17 cellular contexts compared by ENCODE assay signal in the genomic region with DNA sequence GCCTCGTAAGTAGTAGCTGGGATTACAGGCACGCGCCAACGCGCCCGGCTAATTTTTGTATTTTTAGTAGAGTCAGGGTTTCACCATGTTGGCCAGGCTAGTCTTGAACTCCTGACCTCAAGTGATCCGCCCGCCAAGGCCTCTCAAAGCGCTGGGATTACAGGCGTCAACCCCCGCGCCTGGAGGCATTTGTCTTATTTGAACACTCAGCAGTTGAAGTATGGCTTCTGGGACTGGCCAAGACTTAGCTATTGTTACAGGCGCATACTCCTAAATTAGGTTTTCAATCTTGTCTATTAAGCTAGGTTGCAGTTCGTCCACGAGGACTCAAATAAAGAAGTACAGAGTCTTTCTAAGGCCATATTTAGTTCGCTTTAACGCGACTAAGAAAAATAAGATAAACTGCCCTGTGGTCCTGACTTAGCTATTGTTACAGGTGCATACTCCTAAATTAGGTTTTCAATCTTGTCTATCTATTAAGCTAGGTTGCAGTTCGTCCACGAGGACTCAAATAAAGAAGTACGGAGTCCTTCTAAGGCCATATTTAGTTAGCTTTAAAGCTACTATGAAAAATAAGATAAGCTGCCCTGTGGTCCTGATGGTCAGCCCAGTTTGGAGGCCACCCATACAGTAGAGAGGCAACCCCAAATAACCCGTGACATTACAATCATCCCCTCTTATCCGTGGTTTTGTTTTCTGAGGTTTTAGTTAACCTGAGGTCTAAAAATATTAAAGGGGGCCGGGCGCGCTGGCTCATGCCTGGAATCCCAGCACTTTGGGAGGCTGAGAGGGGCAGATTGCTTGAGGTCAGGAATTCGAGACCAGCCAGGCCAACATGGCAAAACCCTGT. TPM values are rescaled to one million over a fixed set of nuclear protein-coding genes. Genes with fewer than 3 reads are reported as not detected.
DNase-seq lines count a peak whose midpoint lies in the region; ATAC-seq, FAIRE-seq and TF ChIP-seq lines count a peak whose summit lies in the region.
"Had no signal": no experiment of that assay in that cellular context is flagged by ENCODE, and none has a peak within 500 bp of the region (broad histone marks: within the 10 kb centered on the region; RNA-seq: fewer than 3 reads in every experiment).

No MANE protein-coding gene starts in this region.

- TF ChIP-seq CTCF in GM23338 (conservative IDR thresholded peaks at IDR 0.05; ENCODE audit: low read depth in 2 of 2) (no peak), Loucy (conservative IDR thresholded peaks at IDR 0.05; ENCODE audit: low read length) (no peak), GM12878 (IDR thresholded peaks at IDR 0.05 in 2 of 3, conservative IDR thresholded peaks at IDR 0.05 in 1 of 3; ENCODE audit: control insufficient read depth in 2 of 3, extremely low read depth in 1 of 3, insufficient read depth in 1 of 3, low read depth in 3 of 3, low read length in 3 of 3) (no peak), testis (IDR thresholded peaks at IDR 0.05) (no peak), left ventricle myocardium inferior (IDR thresholded peaks at IDR 0.05; ENCODE audit: borderline replicate concordance) (no peak)

- H3K4me1 ChIP-seq in GM23338 (ENCODE audit: insufficient read depth) (peaks cover 64% of the 10 kb centered on the region), Loucy (ENCODE audit: insufficient read depth, low read length, poor library complexity, severe bottlenecking) (no peaks in the 10 kb centered on the region), GM12878 (ENCODE audit: control insufficient read depth, insufficient read depth, low read length) (peaks cover 5% of the 10 kb centered on the region; the same call in 1 of the 2 replicates), testis (peaks cover 2% of the 10 kb centered on the region), left ventricle myocardium inferior (no peaks in the 10 kb centered on the region)

- no peak for TF ChIP-seq RAD21 in GM12878 (IDR thresholded peaks at IDR 0.05; ENCODE audit: insufficient read depth, low read depth, low read length)

- no peak for TF ChIP-seq EP300 in GM12878 (IDR thresholded peaks at IDR 0.05; ENCODE audit: borderline replicate concordance in 1 of 2, control insufficient read depth in 1 of 2, low read depth in 2 of 2, low read length in 2 of 2)

- H3K27ac ChIP-seq in GM23338 (ENCODE audit: low read depth) (peak overlapping the region; percentile 95), GM12878 (ENCODE audit: control insufficient read depth, insufficient read depth) (no peak overlapping the region), testis (no peak overlapping the region), left ventricle myocardium inferior (replicated peaks) (no peak overlapping the region)

- H3K36me3 ChIP-seq in GM23338 (ENCODE audit: insufficient read depth) (no peaks in the 10 kb centered on the region), Loucy (ENCODE audit: insufficient read depth, low read length) (no peaks in the 10 kb centered on the region), GM12878 (ENCODE audit: control insufficient read depth in 2 of 2, insufficient read depth in 2 of 2, low read length in 1 of 2) (no peaks in the 10 kb centered on the region), testis (ENCODE audit: low read depth, missing control alignments) (no peaks in the 10 kb centered on the region), left ventricle myocardium inferior (no peaks in the 10 kb centered on the region)

- peaks cover 11% of the 10 kb centered on the region for H3K27me3 Mint-ChIP-seq in GM23338 (ENCODE audit: insufficient read depth, low read depth, poor library complexity)
- H3K27me3 Mint-ChIP-seq: CD4-positive, alpha-beta T cell had no signal

- H3K27ac Mint-ChIP-seq in GM23338, result peak overlapping the region; percentile 85

- H3K9me3 Mint-ChIP-seq in GM23338, result no peaks in the 10 kb centered on the region
- H3K9me3 Mint-ChIP-seq: CD4-positive, alpha-beta T cell had no signal

- H3K4me3 ChIP-seq in GM23338 (no peak overlapping the region), Loucy (ENCODE audit: low read length, poor library complexity, severe bottlenecking) (no peak overlapping the region), GM12878 (no peak overlapping the region), testis (peak overlapping the region; percentile 14 to 29), left ventricle myocardium inferior (no peak overlapping the region)

- CTCF ChIA-PET in GM12878 (lab: Yijun Ruan, JAX), result interaction anchor here (2.0 kb wide), 1 partner anchor 10 kb away, joined by 8 read pairs; no protein-coding TSS in a partner anchor

- WGBS in GM12878 (ENCODE audit: insufficient coverage, insufficient replicate concordance, low lambda C conversion rate, missing lambda C conversion rate), result 86% methylated on average over 27 of the region's 27 CpGs
- WGBS in testis, 2 donors, result 70 to 78% methylated on average over 27 of the region's 27 CpGs

- H3F3A ChIP-seq in GM23338 (replicated peaks; ENCODE audit: low read depth) (peaks cover 32% of the 10 kb centered on the region), Loucy (ENCODE audit: low read depth) (no peaks in the 10 kb centered on the region)

- no peak overlapping the region for H3K4me3 Mint-ChIP-seq in GM23338
- H3K4me3 Mint-ChIP-seq: CD4-positive, alpha-beta T cell had no signal

- POLR2A ChIA-PET in GM12878 (lab: Charles Lee), result no interaction called here

- in situ Hi-C loops in GM12878 (cut with MboI), result no loop called here

- RAD21 ChIA-PET in GM12878 (lab: Charles Lee; ENCODE audit: unreplicated experiment), result interaction anchor here (0.9 kb wide), 1 partner anchor 52 kb away, joined by 3 read pairs; no protein-coding TSS in a partner anchor

- H3K4me2 ChIP-seq in GM23338 (peak overlapping the region; percentile 45; the same call in 1 of the 2 replicates), Loucy (ENCODE audit: low read depth, low read length, poor library complexity, severe bottlenecking) (no peak overlapping the region), GM12878 (ENCODE audit: control insufficient read depth, insufficient read depth) (no peak overlapping the region)

- TF ChIP-seq POLR2A in GM12878 (IDR thresholded peaks at IDR 0.05; ENCODE audit: low read depth, low read length) (no peak), testis (IDR thresholded peaks at IDR 0.05) (no peak)

- H3K79me2 ChIP-seq in GM23338 (replicated peaks; ENCODE audit: insufficient read depth) (no peaks in the 10 kb centered on the region), Loucy (ENCODE audit: insufficient read depth, low read length) (no peaks in the 10 kb centered on the region), GM12878 (ENCODE audit: control insufficient read depth, insufficient read depth, low read length) (no peaks in the 10 kb centered on the region)

- DNase-seq in GM23338 (ENCODE audit: low spot score) (no peak), GM12878 (ENCODE audit: low read depth, low spot score) (no peak), testis (peak; percentile 21), left ventricle myocardium inferior (no peak)
- DNase-seq in effector CD4-positive, alpha-beta T cell, result no peak
- DNase-seq: ACHN; CD4-positive, alpha-beta T cell; DMS79; GOT3; NCI-H1436 treated with DMSO at 0.1 percent for 48 hours; NCI-H2029 treated with DMSO at 0.1 percent for 48 hours; NCI-H524; SHP77 treated with DMSO at 0.1 percent for 48 hours; T-helper 2 cell had no signal

- peaks cover 48% of the 10 kb centered on the region for H3K4me1 Mint-ChIP-seq in GM23338

- no peaks in the 10 kb centered on the region for H3K9me3 ChIP-seq in Loucy (ENCODE audit: insufficient read depth, low read depth, low read length)
- no peaks in the 10 kb centered on the region; the same call in 2 of the 3 replicates for H3K9me3 ChIP-seq in GM12878 (replicated peaks; ENCODE audit: control insufficient read depth, insufficient read depth, low read length)
- H3K9me3 ChIP-seq in testis, result no peaks in the 10 kb centered on the region
- no peaks in the 10 kb centered on the region for H3K9me3 ChIP-seq in left ventricle myocardium inferior (replicated peaks)

- H3K27me3 ChIP-seq in GM23338 (ENCODE audit: insufficient read depth), result no peaks in the 10 kb centered on the region
- H3K27me3 ChIP-seq in Loucy (ENCODE audit: insufficient read depth, low read length, poor library complexity, severe bottlenecking), result no peaks in the 10 kb centered on the region
- H3K27me3 ChIP-seq in GM12878 (replicated peaks in 1 of 2; ENCODE audit: control insufficient read depth in 2 of 2, insufficient read depth in 2 of 2, low read length in 1 of 2), result no peaks in the 10 kb centered on the region
- H3K27me3 ChIP-seq in testis, result no peaks in the 10 kb centered on the region
- peaks cover 5% of the 10 kb centered on the region for H3K27me3 ChIP-seq in left ventricle myocardium inferior (ENCODE audit: low read depth)

- SMC1A ChIA-PET in GM12878 (lab: Charles Lee; ENCODE audit: uncharacterized antibody, unreplicated experiment), result interaction anchor here (1.0 to 1.6 kb wide), 3 partner anchors 19 to 51 kb away, joined by 3 to 10 read pairs (median 4); no protein-coding TSS in a partner anchor

- H2AFZ ChIP-seq in GM23338, result no peak overlapping the region
- H2AFZ ChIP-seq in Loucy (ENCODE audit: low read length), result 0 out of 2 replicates have a peak overlapping the region, but pooled peaks have one; percentile 19
- H2AFZ ChIP-seq in GM12878 (ENCODE audit: control insufficient read depth, low read depth, low read length), result peak overlapping the region; percentile 72; the same call in 1 of the 2 replicates

- no peaks in the 10 kb centered on the region for H3K36me3 Mint-ChIP-seq in GM23338 (ENCODE audit: low read depth)

- intact Hi-C loops in GM12878 (cut with micrococcal nuclease; ENCODE audit: unreplicated experiment), result no loop called here
- intact Hi-C loops in testis (cut with DNase I; ENCODE audit: low total_unique reads), result no loop called here
- intact Hi-C loops in left ventricle myocardium inferior (cut with micrococcal nuclease), result no loop called here

- ATAC-seq in GM23338 (no peak), GM12878 (no peak), HG03432 (IDR thresholded peaks at IDR 0.05; ENCODE audit: unreplicated experiment) (no peak)

- FAIRE-seq in GM12878 (lab: Jason Lieb, UNC), result no peak
- FAIRE-seq: G401.6 had no signal

- H3K9ac ChIP-seq in Loucy (ENCODE audit: low read depth, low read length, poor library complexity, severe bottlenecking), result no peak overlapping the region
- no peak overlapping the region for H3K9ac ChIP-seq in GM12878 (ENCODE audit: control insufficient read depth, insufficient read depth, low read length)

- H4K20me1 ChIP-seq in GM23338 (replicated peaks; ENCODE audit: insufficient read depth) (no peaks in the 10 kb centered on the region), Loucy (ENCODE audit: insufficient read depth, low read length, poor library complexity, severe bottlenecking) (no peaks in the 10 kb centered on the region), GM12878 (ENCODE audit: control insufficient read depth, insufficient read depth) (no peaks in the 10 kb centered on the region)

- H3K9me2 ChIP-seq in GM23338 (ENCODE audit: insufficient read depth) (no peaks in the 10 kb centered on the region), Loucy (replicated peaks; ENCODE audit: low read depth, low read length) (no peaks in the 10 kb centered on the region)

- BruUV-seq in GM12878 (replicated peaks; lab: Mats Ljungman, UMichigan), result no TSS peak

RNA-seq across cellular contexts. Expression of gene MTA3, which starts 20.8 kb away (rescaled TPM):
- total RNA-seq in GM23338 (2014; rRNA removed; shearing (Covaris generic)), result 145 and 162 TPM in 2 replicates
- 202 and 208 TPM in 2 replicates for polyA plus RNA-seq in GM23338 (2016; fragmentation: Nextera tagmentation; extraction: Ambion mirVana)
- 161 and 165 TPM in 2 replicates for total RNA-seq in GM12878 (2013; cell fraction: nucleolus; rRNA removed)
- 19.0 and 23.8 TPM in 2 replicates for total RNA-seq in GM12878 (2014; rRNA removed)
- 27.4 and 29.0 TPM in 2 replicates for total RNA-seq in GM12878 (2014; rRNA removed; fragmentation: Illumina TruSeq; extraction: Trizol)
- 28.4 and 32.0 TPM in 2 replicates for total RNA-seq in GM12878 (2021)
- 26.8 TPM for polyA plus RNA-seq in GM12878 (2011; ENCODE audit: low read depth)
- polyA plus RNA-seq in GM12878 (2011; rRNA removed), result 45.5 and 56.4 TPM in 2 replicates
- polyA plus RNA-seq in GM12878 (2011; cell fraction: cytosol; rRNA removed), result 27.5 and 36.6 TPM in 2 replicates
- polyA plus RNA-seq in GM12878 (2011; cell fraction: nucleus; rRNA removed), result 31.4 and 35.0 TPM in 2 replicates
- polyA plus RNA-seq in GM12878 (2012), result 28.6 and 31.1 TPM in 2 replicates
- polyA plus RNA-seq in GM12878 (2014; fragmentation: Illumina TruSeq; extraction: Trizol), result 36.8 and 50.2 TPM in 2 replicates
- 10 to 100 TPM; 17.6 to 21.5 TPM for polyA plus RNA-seq in GM12878 (2014; fragmentation: Nextera tagmentation; extraction: Ambion mirVana)
- polyA plus RNA-seq in GM12878 (2014; rRNA removed), result 25.2 and 31.4 TPM in 2 replicates
- 10 to 100 TPM; 22.5 to 24.0 TPM for polyA plus RNA-seq in GM12878 (2016; fragmentation: Nextera tagmentation; extraction: Ambion mirVana)
- 33.5 and 51.9 TPM in 2 replicates for polyA minus RNA-seq in GM12878 (2011; rRNA and poly(A)+ RNA removed)
- 8.8 and 9.8 TPM in 2 replicates for polyA minus RNA-seq in GM12878 (2011; cell fraction: cytosol; rRNA and poly(A)+ RNA removed)
- polyA minus RNA-seq in GM12878 (2011; cell fraction: nucleus; rRNA and poly(A)+ RNA removed), result 20.3 and 32.3 TPM in 2 replicates
- total RNA-seq in testis, result 10 to 100 TPM; 58.5 to 84.6 TPM
- polyA plus RNA-seq in testis (ENCODE audit: insufficient read depth, low read depth, low replicate concordance), result 77.0 TPM
- 18.1 TPM for total RNA-seq in left ventricle myocardium inferior

RNA-seq across cellular contexts. Expression of gene KCNG3, which starts 53.9 kb away (rescaled TPM):
- 33.8 and 36.2 TPM in 2 replicates for total RNA-seq in GM23338 (2014; rRNA removed; shearing (Covaris generic))
- 2.2 and 2.5 TPM in 2 replicates for polyA plus RNA-seq in GM23338 (2016; fragmentation: Nextera tagmentation; extraction: Ambion mirVana)
- total RNA-seq in GM12878 (2013; cell fraction: nucleolus; rRNA removed), result not detected in 2 replicates
- 0.06 and 0.11 TPM in 2 replicates for total RNA-seq in GM12878 (2014; rRNA removed)
- total RNA-seq in GM12878 (2014; rRNA removed; fragmentation: Illumina TruSeq; extraction: Trizol), result 0.04 and 0.05 TPM in 2 replicates
- total RNA-seq in GM12878 (2021), result not detected in 2 replicates
- not detected for polyA plus RNA-seq in GM12878 (2011; ENCODE audit: low read depth)
- not detected in 2 replicates for polyA plus RNA-seq in GM12878 (2011; rRNA removed)
- not detected in 2 replicates for polyA plus RNA-seq in GM12878 (2011; cell fraction: cytosol; rRNA removed)
- polyA plus RNA-seq in GM12878 (2011; cell fraction: nucleus; rRNA removed), result not detected in 2 replicates
- polyA plus RNA-seq in GM12878 (2012), result 0.08 TPM in 1 of 2 replicates, not detected in the other
- polyA plus RNA-seq in GM12878 (2014; fragmentation: Illumina TruSeq; extraction: Trizol), result 0.01 and 0.10 TPM in 2 replicates
- polyA plus RNA-seq in GM12878 (2014; fragmentation: Nextera tagmentation; extraction: Ambion mirVana), result under 1 TPM; 0.03 to 0.05 TPM
- polyA plus RNA-seq in GM12878 (2014; rRNA removed), result 0.01 TPM in 1 of 2 replicates, not detected in the other
- not detected for polyA plus RNA-seq in GM12878 (2016; fragmentation: Nextera tagmentation; extraction: Ambion mirVana)
- polyA minus RNA-seq in GM12878 (2011; rRNA and poly(A)+ RNA removed), result not detected in 2 replicates
- not detected in 2 replicates for polyA minus RNA-seq in GM12878 (2011; cell fraction: cytosol; rRNA and poly(A)+ RNA removed)
- polyA minus RNA-seq in GM12878 (2011; cell fraction: nucleus; rRNA and poly(A)+ RNA removed), result not detected in 2 replicates
- total RNA-seq in testis, result 10 to 100 TPM; 11.3 to 12.4 TPM
- polyA plus RNA-seq in testis (ENCODE audit: insufficient read depth, low read depth, low replicate concordance), result 1.2 TPM
- total RNA-seq in left ventricle myocardium inferior, result not detected

Comparison
In these comparisons a context has a peak if more than half of its experiments do, and no peak if none do; other contexts are left out.
1. H3K4me3 ChIP-seq: peak in testis (2 of 2); none in GM23338 (single experiment), Loucy (single experiment), GM12878 (single experiment) and left ventricle myocardium inferior (single experiment).
2. RNA of gene KCNG3, which starts 53.9 kb away (total RNA-seq): 33.8 to 36.2 TPM in GM23338 and 11.3 to 12.4 TPM in testis; 0.04 to 0.11 TPM in GM12878 and not detected in left ventricle myocardium inferior (single experiment); every median in the first group is over 10 times any median in the second.